23 cellular contexts compared by ENCODE assay signal in genomic region chr10:19947656-19948055, GRCh38.
DNase-seq lines count a peak whose midpoint lies in the region; ATAC-seq and TF ChIP-seq lines count a peak whose summit lies in the region.
"Had no signal": no experiment of that assay in that cellular context is flagged by ENCODE, and none has a peak within 500 bp of the region (broad histone marks: within the 10 kb centered on the region; RNA-seq: fewer than 3 reads in every experiment).

No MANE protein-coding gene starts in this region.

- WGBS in SK-N-SH (ENCODE audit: low lambda C conversion rate): 36% methylated on average over 2 of the region's 2 CpGs

- H3K79me2 ChIP-seq in SK-N-SH (ENCODE audit: insufficient read depth): no peaks in the 10 kb centered on the region

- H3K9me3 ChIP-seq in SK-N-SH (no peaks in the 10 kb centered on the region), tibial artery (no peaks in the 10 kb centered on the region), mucosa of descending colon (no peaks in the 10 kb centered on the region)
- H3K9me3 ChIP-seq: body of pancreas, esophagus muscularis mucosa, neutrophil, right lobe of liver, suprapubic skin had no signal

- no peaks in the 10 kb centered on the region for H3K36me3 ChIP-seq in SK-N-SH (replicated peaks in 1 of 2; ENCODE audit: control insufficient read depth in 1 of 2, insufficient read depth in 2 of 2, low read length in 1 of 2)
- no peaks in the 10 kb centered on the region for H3K36me3 ChIP-seq in tibial artery
- H3K36me3 ChIP-seq in mucosa of descending colon (ENCODE audit: low read depth): no peaks in the 10 kb centered on the region
- H3K36me3 ChIP-seq: esophagus muscularis mucosa, neutrophil, right lobe of liver, suprapubic skin had no signal

- H3K4me2 ChIP-seq in SK-N-SH: no peak overlapping the region

- peak; percentile 2; the same call in 1 of the 3 replicates for ATAC-seq in SK-N-SH treated with all-trans-retinoic acid at 6 μM for 48 hours
- peak; percentile 71 for ATAC-seq in GM21825 (IDR thresholded peaks at IDR 0.05; ENCODE audit: unreplicated experiment)
- ATAC-seq in HG03175 (IDR thresholded peaks at IDR 0.05; ENCODE audit: unreplicated experiment): peak; percentile 64
- no peak for ATAC-seq in mucosa of descending colon
- no peak for ATAC-seq in HG03432 (IDR thresholded peaks at IDR 0.05; ENCODE audit: unreplicated experiment)
- ATAC-seq: activated CD4-positive, alpha-beta T cell treated with anti-CD3 and anti-CD28 coated beads for 36 hours; body of pancreas had no signal

- H3K27me3 ChIP-seq in SK-N-SH (ENCODE audit: insufficient read depth): no peaks in the 10 kb centered on the region
- H3K27me3 ChIP-seq in tibial artery: no peaks in the 10 kb centered on the region
- H3K27me3 ChIP-seq: body of pancreas, esophagus muscularis mucosa, neutrophil, right lobe of liver, suprapubic skin had no signal

- TF ChIP-seq EP300 in SK-N-SH (IDR thresholded peaks at IDR 0.05; ENCODE audit: borderline replicate concordance in 1 of 2, low read depth in 1 of 2, low read length in 1 of 2): no peak

- H4K20me1 ChIP-seq in SK-N-SH (ENCODE audit: insufficient read depth): no peaks in the 10 kb centered on the region

- no peak for TF ChIP-seq CTCF in SK-N-SH (IDR thresholded peaks at IDR 0.05)
- TF ChIP-seq CTCF in tibial artery (IDR thresholded peaks at IDR 0.05): no peak
- TF ChIP-seq CTCF in mucosa of descending colon (IDR thresholded peaks at IDR 0.05): no peak

- no peak overlapping the region for H3K9ac ChIP-seq in SK-N-SH

- H3F3A ChIP-seq in SK-N-SH (replicated peaks; ENCODE audit: insufficient read depth): no peaks in the 10 kb centered on the region

- H3K27ac ChIP-seq in SK-N-SH (ENCODE audit: low read depth in 2 of 2, low read length in 1 of 2) (peak overlapping the region in 1 of 2 experiments; percentile 83; a peak in 2 of 4 replicates), tibial artery (peak overlapping the region; percentile 52 to 60)
- H3K27ac ChIP-seq: 22Rv1, body of pancreas, neutrophil, right lobe of liver, suprapubic skin had no signal

- no peak overlapping the region for H3K4me3 ChIP-seq in SK-N-SH (ENCODE audit: low read depth in 2 of 2, low read length in 1 of 2)
- H3K4me3 ChIP-seq in tibial artery: no peak overlapping the region
- H3K4me3 ChIP-seq in mucosa of descending colon: no peak overlapping the region
- H3K4me3 ChIP-seq: body of pancreas, esophagus muscularis mucosa, right lobe of liver, suprapubic skin had no signal

- CTCF ChIA-PET in SK-N-SH (lab: Yijun Ruan, JAX): no interaction called here

- H3K4me1 ChIP-seq in SK-N-SH (ENCODE audit: control insufficient read depth in 1 of 2, insufficient read depth in 2 of 2, low read depth in 1 of 2, low read length in 1 of 2) (peaks cover 4% of the 10 kb centered on the region in 2 experiments; a peak in 3 of 4 replicates), tibial artery (peaks cover 0 to 59% (median 38%) of the 10 kb centered on the region in 4 donors), mucosa of descending colon (ENCODE audit: low read depth) (no peaks in the 10 kb centered on the region)
- H3K4me1 ChIP-seq: body of pancreas, right lobe of liver had no signal

- intact Hi-C loops in tibial artery (cut with DNase I; ENCODE audit: low total_unique reads) (no loop called here), mucosa of descending colon (cut with DNase I, micrococcal nuclease) (no loop called here)

- H3K9me2 ChIP-seq in SK-N-SH: no peaks in the 10 kb centered on the region

- H2AFZ ChIP-seq in SK-N-SH (ENCODE audit: low read depth): no peak overlapping the region

- no peak for TF ChIP-seq RAD21 in SK-N-SH (IDR thresholded peaks at IDR 0.05; ENCODE audit: low read length)

- POLR2A ChIA-PET in SK-N-SH (lab: Yijun Ruan, JAX): no interaction called here

- DNase-seq in SK-N-SH (no peak), tibial artery (no peak), mucosa of descending colon (no peak), T1000 (lab: John Stamatoyannopoulos, UW) (no peak)
- DNase-seq: activated CD4-positive, alpha-beta T cell treated with anti-CD3 and anti-CD28 coated beads for 36 hours; activated CD8-positive, alpha-beta memory T cell treated with anti-CD3 and anti-CD28 coated beads, Interleukin-2, amount 50 U/mL, for 48 hours; activated naive CD4-positive, alpha-beta T cell; body of pancreas; DMS79 treated with DMSO at 0.1 percent for 48 hours; kidney; NCI-H1105 treated with DMSO at 0.1 percent for 48 hours; NCI-H2227 treated with DMSO at 0.1 percent for 48 hours; NK-92 treated with Interleukin-12 subunit alpha and Interleukin-12 subunit beta, amount 100 ng/mL, for 24 hours; right lobe of liver; stimulated activated CD4-positive, alpha-beta T cell treated with anti-CD3 and anti-CD28 coated beads, Interleukin-2, amount 100 ng/mL, for 24 hours had no signal

TF ChIP-seq in SK-N-SH treated with all-trans-retinoic acid at 6 μM for 48 hours, 23 proteins besides CTCF, POLR2A, EP300 and RAD21 (continues in another document):
- TF ChIP-seq POU6F1 (CRISPR knock-in tag; IDR thresholded peaks at IDR 0.05; ENCODE audit: borderline replicate concordance, low read depth) (no peak), ZNF565 (CRISPR knock-in tag; conservative IDR thresholded peaks at IDR 0.05; ENCODE audit: low read depth) (no peak), OSR1 (CRISPR knock-in tag; IDR thresholded peaks at IDR 0.05) (no peak), PATZ1 (CRISPR knock-in tag; IDR thresholded peaks at IDR 0.05; ENCODE audit: borderline replicate concordance) (no peak), ZC3H10 (CRISPR knock-in tag; IDR thresholded peaks at IDR 0.05) (no peak), ESRRG (CRISPR knock-in tag; IDR thresholded peaks at IDR 0.05) (no peak), ZFP30 (CRISPR knock-in tag; IDR thresholded peaks at IDR 0.05) (no peak)

TF ChIP-seq in SK-N-SH, 30 proteins besides CTCF, POLR2A, EP300 and RAD21:
- TF ChIP-seq, protein P1, sequence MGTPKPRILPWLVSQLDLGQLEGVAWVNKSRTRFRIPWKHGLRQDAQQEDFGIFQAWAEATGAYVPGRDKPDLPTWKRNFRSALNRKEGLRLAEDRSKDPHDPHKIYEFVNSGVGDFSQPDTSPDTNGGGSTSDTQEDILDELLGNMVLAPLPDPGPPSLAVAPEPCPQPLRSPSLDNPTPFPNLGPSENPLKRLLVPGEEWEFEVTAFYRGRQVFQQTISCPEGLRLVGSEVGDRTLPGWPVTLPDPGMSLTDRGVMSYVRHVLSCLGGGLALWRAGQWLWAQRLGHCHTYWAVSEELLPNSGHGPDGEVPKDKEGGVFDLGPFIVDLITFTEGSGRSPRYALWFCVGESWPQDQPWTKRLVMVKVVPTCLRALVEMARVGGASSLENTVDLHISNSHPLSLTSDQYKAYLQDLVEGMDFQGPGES (IDR thresholded peaks at IDR 0.05; ENCODE audit: low read depth, low read length): no peak

Comparison
In these comparisons a context has a peak if more than half of its experiments do, and no peak if none do; other contexts are left out.
1. ATAC-seq: peak in SK-N-SH treated with all-trans-retinoic acid at 6 μM for 48 hours (single experiment), GM21825 (single experiment) and HG03175 (single experiment); none in mucosa of descending colon (single experiment) and HG03432 (single experiment).